ENCODE assay signal across 29 cellular contexts in the genomic region with DNA sequence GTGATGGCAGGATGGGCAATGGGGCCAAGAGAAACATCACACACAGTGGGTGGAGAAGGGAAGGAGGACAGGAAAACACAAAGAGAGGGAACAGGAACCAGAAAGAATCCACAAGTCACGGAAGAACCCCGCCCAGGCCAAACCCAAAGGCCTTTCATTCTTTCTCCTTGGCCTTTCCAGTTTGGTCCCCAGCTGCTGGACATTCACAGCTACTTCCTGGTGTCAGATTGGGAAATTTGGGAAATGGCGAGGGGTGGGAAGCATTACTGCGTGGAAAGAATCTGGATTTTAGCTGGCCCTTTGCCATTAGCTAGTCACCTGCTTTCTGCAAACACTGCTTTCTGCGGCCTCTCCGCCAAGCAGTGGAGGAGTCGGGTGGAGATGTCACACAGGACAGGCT.
A peak's percentile ranks its signal among the peaks of the same experiment; 100 is the strongest.
DNase-seq lines count a peak whose midpoint lies in the region; FAIRE-seq and TF ChIP-seq lines count a peak whose summit lies in the region.
"Had no signal": no experiment of that assay in that cellular context is flagged by ENCODE, and none has a peak within 500 bp of the region (broad histone marks: within the 10 kb centered on the region; RNA-seq: fewer than 3 reads in every experiment).

No MANE protein-coding gene starts in this region.

- H3K27me3 Mint-ChIP-seq in MCF 10A (ENCODE audit: insufficient read depth, unreplicated experiment): no peaks in the 10 kb centered on the region
- H3K27me3 Mint-ChIP-seq in brain: no peaks in the 10 kb centered on the region
- H3K27me3 Mint-ChIP-seq: activated CD4-positive, alpha-beta T cell treated with anti-CD3 and anti-CD28 coated beads, Interleukin-2, amount 10 ng/mL, durations not matched to agents 7 days and 5 days; activated naive CD8-positive, alpha-beta T cell treated with anti-CD3 and anti-CD28 coated beads, Interleukin-2, amount 50 U/mL, for 24 hours; CD8-positive, alpha-beta memory T cell; naive B cell had no signal

- intact Hi-C loops in MCF 10A (cut with micrococcal nuclease) (no loop called here), breast epithelium (cut with DNase I; ENCODE audit: low total_unique reads) (no loop called here), thyroid gland (cut with DNase I) (loop anchor here (5.0 kb wide), 1 partner anchor 211 kb away; no protein-coding TSS in a partner anchor)

- no peak for TF ChIP-seq POLR2A in breast epithelium (IDR thresholded peaks at IDR 0.05)
- TF ChIP-seq POLR2A in thyroid gland (IDR thresholded peaks at IDR 0.05): no peak

- H3K4me3 Mint-ChIP-seq in MCF 10A (ENCODE audit: unreplicated experiment) (no peak overlapping the region), brain (no peak overlapping the region)
- H3K4me3 Mint-ChIP-seq: activated CD4-positive, alpha-beta T cell treated with anti-CD3 and anti-CD28 coated beads, Interleukin-2, amount 10 ng/mL, durations not matched to agents 7 days and 5 days; activated naive CD8-positive, alpha-beta T cell treated with anti-CD3 and anti-CD28 coated beads, Interleukin-2, amount 50 U/mL, for 24 hours; activated T-cell treated with anti-CD3 and anti-CD28 coated beads, Interleukin-2, amount 50 U/mL, for 4 hours; CD8-positive, alpha-beta memory T cell; naive B cell had no signal

- H3K27ac ChIP-seq in breast epithelium: no peak overlapping the region
- no peak overlapping the region for H3K27ac ChIP-seq in keratinocyte (ENCODE audit: control insufficient read depth, insufficient read depth, low read length)
- H3K27ac ChIP-seq in thyroid gland: peak overlapping the region in 1 of 3 donors; percentile 12
- H3K27ac ChIP-seq: epithelial cell of prostate, foreskin keratinocyte, psoas muscle, testis, uterus had no signal

- dilution Hi-C loops in keratinocyte (cut with MboI; ENCODE audit: extremely low pct_ligation_motif_present, low sequenced_read_pairs): no loop called here

- H3K27ac Mint-ChIP-seq in MCF 10A (ENCODE audit: low read depth, unreplicated experiment): peak overlapping the region; percentile 77
- H3K27ac Mint-ChIP-seq in brain: peak overlapping the region in 3 of 5 experiments; percentile 9 to 49 (median 47)
- H3K27ac Mint-ChIP-seq: activated CD4-positive, alpha-beta T cell treated with anti-CD3 and anti-CD28 coated beads, Interleukin-2, amount 10 ng/mL, durations not matched to agents 7 days and 5 days; activated naive CD8-positive, alpha-beta T cell treated with anti-CD3 and anti-CD28 coated beads, Interleukin-2, amount 50 U/mL, for 24 hours had no signal

- no peak overlapping the region for H3K9ac ChIP-seq in keratinocyte (ENCODE audit: control insufficient read depth, extremely low read depth, insufficient read depth, low read length)

- no peak overlapping the region for H3K4me2 ChIP-seq in keratinocyte (ENCODE audit: control insufficient read depth, extremely low read depth, insufficient read depth, low read depth, low read length)

- H3K4me1 ChIP-seq in breast epithelium (no peaks in the 10 kb centered on the region), keratinocyte (ENCODE audit: control insufficient read depth, extremely low read depth, insufficient read depth, low read length) (peaks cover 20% of the 10 kb centered on the region), thyroid gland (peaks cover 0 to 4% of the 10 kb centered on the region in 2 donors)
- H3K4me1 ChIP-seq: psoas muscle, uterus had no signal

- H4K20me1 ChIP-seq in keratinocyte (ENCODE audit: control insufficient read depth, extremely low read depth, insufficient read depth, low read length): no peaks in the 10 kb centered on the region

- CTCF ChIA-PET in MCF 10A (lab: Yijun Ruan, JAX): interaction anchor here (0.7 to 4.6 kb wide), 4 partner anchors 22 to 209 kb away, joined by 3 to 22 read pairs (median 5); no protein-coding TSS in a partner anchor
- CTCF ChIA-PET in HEK293T (lab: Yijun Ruan, JAX): no interaction called here
- CTCF ChIA-PET in GM10248 (lab: Yijun Ruan, JAX): interaction anchor here (0.9 to 1.9 kb wide), 5 partner anchors 13 to 208 kb away, joined by 3 to 10 read pairs (median 4); partner anchors contain the start of gene UHRF2

- H3K9me3 ChIP-seq in breast epithelium (no peaks in the 10 kb centered on the region), keratinocyte (ENCODE audit: control insufficient read depth, low read depth, low read length) (no peaks in the 10 kb centered on the region), thyroid gland (no peaks in the 10 kb centered on the region)
- H3K9me3 ChIP-seq: BE2C, heart right ventricle, psoas muscle, testis, uterus had no signal

- no peaks in the 10 kb centered on the region for H3K79me2 ChIP-seq in keratinocyte (ENCODE audit: control insufficient read depth, insufficient read depth, low read length)

- TF ChIP-seq CTCF in MCF 10A (IDR thresholded peaks at IDR 0.05; ENCODE audit: unreplicated experiment): no peak
- TF ChIP-seq CTCF in breast epithelium (IDR thresholded peaks at IDR 0.05): no peak
- no peak for TF ChIP-seq CTCF in brain (conservative IDR thresholded peaks at IDR 0.05)
- TF ChIP-seq CTCF in keratinocyte (optimal IDR thresholded peaks at IDR 0.05 in 1 of 3, IDR thresholded peaks at IDR 0.05 in 1 of 3, conservative IDR thresholded peaks at IDR 0.05 in 1 of 3; ENCODE audit: extremely low read depth in 1 of 3, insufficient read depth in 2 of 3, low read length in 3 of 3): no peak
- TF ChIP-seq CTCF in thyroid gland (IDR thresholded peaks at IDR 0.05): no peak
- TF ChIP-seq CTCF in GM10248 (IDR thresholded peaks at IDR 0.05; ENCODE audit: control extremely low read depth, extremely low read depth, low read depth, missing control alignments): no peak

- 83 to 90% methylated on average over 7 of the region's 7 CpGs for WGBS in thyroid gland, 2 donors

- peak overlapping the region; percentile 56 for H2AFZ ChIP-seq in keratinocyte (ENCODE audit: control insufficient read depth, low read length)

- H3K27me3 ChIP-seq in breast epithelium (no peaks in the 10 kb centered on the region), keratinocyte (ENCODE audit: control insufficient read depth, extremely low read depth, insufficient read depth, low read length) (no peaks in the 10 kb centered on the region), thyroid gland (no peaks in the 10 kb centered on the region)
- H3K27me3 ChIP-seq: BE2C, foreskin keratinocyte, heart right ventricle, testis, uterus had no signal

- H3K36me3 Mint-ChIP-seq in MCF 10A (ENCODE audit: insufficient read depth, unreplicated experiment): no peaks in the 10 kb centered on the region
- H3K36me3 Mint-ChIP-seq in brain: peaks cover 29% of the 10 kb centered on the region
- H3K36me3 Mint-ChIP-seq: CD8-positive, alpha-beta memory T cell; naive B cell had no signal

- H3K36me3 ChIP-seq in breast epithelium (no peaks in the 10 kb centered on the region), keratinocyte (ENCODE audit: control insufficient read depth in 2 of 2, extremely low read depth in 1 of 2, insufficient read depth in 2 of 2, low read length in 2 of 2) (no peaks in the 10 kb centered on the region), thyroid gland (no peaks in the 10 kb centered on the region)
- H3K36me3 ChIP-seq: BE2C, heart right ventricle, uterus had no signal

- H3K4me1 Mint-ChIP-seq in MCF 10A (ENCODE audit: insufficient read depth, unreplicated experiment): peaks cover 16% of the 10 kb centered on the region
- H3K4me1 Mint-ChIP-seq in brain: peaks cover 36% of the 10 kb centered on the region
- H3K4me1 Mint-ChIP-seq: CD8-positive, alpha-beta memory T cell had no signal

- H3K4me3 ChIP-seq in breast epithelium (no peak overlapping the region), keratinocyte (ENCODE audit: control insufficient read depth in 2 of 3, extremely low read depth in 1 of 3, insufficient read depth in 2 of 3, low read depth in 1 of 3, low read length in 3 of 3) (no peak overlapping the region), thyroid gland (replicated peaks in 1 of 3) (no peak overlapping the region)
- H3K4me3 ChIP-seq: heart right ventricle, psoas muscle, testis, uterus had no signal

- POLR2A ChIA-PET in MCF 10A (lab: Yijun Ruan, JAX): interaction anchor here (1.1 kb wide), 1 partner anchor 11 kb away, joined by 3 read pairs; no protein-coding TSS in a partner anchor
- POLR2A ChIA-PET in HEK293T (lab: Yijun Ruan, JAX): no interaction called here
- POLR2A ChIA-PET in GM10248 (lab: Yijun Ruan, JAX): no interaction called here

- H3K9me3 Mint-ChIP-seq in MCF 10A (ENCODE audit: unreplicated experiment): no peaks in the 10 kb centered on the region
- H3K9me3 Mint-ChIP-seq in brain: no peaks in the 10 kb centered on the region
- H3K9me3 Mint-ChIP-seq: activated CD4-positive, alpha-beta T cell treated with anti-CD3 and anti-CD28 coated beads, Interleukin-2, amount 10 ng/mL, durations not matched to agents 7 days and 5 days; activated naive CD8-positive, alpha-beta T cell treated with anti-CD3 and anti-CD28 coated beads, Interleukin-2, amount 50 U/mL, for 24 hours; activated T-cell treated with anti-CD3 and anti-CD28 coated beads, Interleukin-2, amount 50 U/mL, for 4 hours; CD8-positive, alpha-beta memory T cell; naive B cell had no signal

- no peaks in the 10 kb centered on the region for H3K9me1 ChIP-seq in keratinocyte (ENCODE audit: control insufficient read depth, extremely low read depth, insufficient read depth, low read length)

- no peak for FAIRE-seq in keratinocyte (lab: Jason Lieb, UNC)
- FAIRE-seq: A204.1, HepG2 had no signal

- peak; percentile 49 for DNase-seq in MCF 10A (ENCODE audit: unreplicated experiment)
- no peak for DNase-seq in breast epithelium (ENCODE audit: low spot score in 2 of 2)
- no peak for DNase-seq in keratinocyte (ENCODE audit: low read depth, low spot score)
- DNase-seq in thyroid gland: peak; percentile 11 to 19
- no peak for DNase-seq in T-helper 2 cell
- no peak for DNase-seq in HEK293T (ENCODE audit: extremely low spot score)
- DNase-seq in GM10248 (ENCODE audit: extremely low spot score): no peak
- DNase-seq: activated CD4-positive, alpha-beta T cell treated with anti-CD3 and anti-CD28 coated beads, Interleukin-2, amount 10 ng/mL, durations not matched to agents 7 days and 5 days; activated naive CD8-positive, alpha-beta T cell treated with anti-CD3 and anti-CD28 coated beads, Interleukin-2, amount 50 U/mL, for 24 hours; activated T-cell treated with anti-CD3 and anti-CD28 coated beads, Interleukin-2, amount 50 U/mL, for 4 hours; BE2C; CD8-positive, alpha-beta memory T cell; effector CD4-positive, alpha-beta T cell; foreskin keratinocyte; GOT3; heart right ventricle; Kasumi-1; naive B cell; NCI-H1048; NCI-H1694 treated with DMSO at 0.1 percent for 48 hours; NCI-H524 treated with DMSO at 0.1 percent for 48 hours; psoas muscle; stimulated activated naive CD4-positive, alpha-beta T cell treated with Interleukin-2 at 50 U/mL for 16 hours; testis had no signal

- BruUV-seq in MCF 10A (replicated peaks; lab: Mats Ljungman, UMichigan): no TSS peak

TF ChIP-seq in HEK293T, 16 proteins besides CTCF, POLR2A, EP300 and RAD21:
- TF ChIP-seq FOXM1 (IDR thresholded peaks at IDR 0.05; ENCODE audit: borderline replicate concordance) (no peak), LEF1 (IDR thresholded peaks at IDR 0.05; ENCODE audit: borderline replicate concordance) (no peak), SP1 (IDR thresholded peaks at IDR 0.05) (no peak), L3MBTL2 (conservative IDR thresholded peaks at IDR 0.05) (no peak), BHLHE40 (IDR thresholded peaks at IDR 0.05; ENCODE audit: borderline replicate concordance) (no peak), CTBP1 (IDR thresholded peaks at IDR 0.05; ENCODE audit: borderline replicate concordance) (no peak)

Comparison
In these comparisons a context has a peak if more than half of its experiments do, and no peak if none do; other contexts are left out.
1. DNase-seq: peak in MCF 10A (single experiment) and thyroid gland (2 of 2); none in breast epithelium (0 of 2), keratinocyte (single experiment), T-helper 2 cell (0 of 5), HEK293T (single experiment) and GM10248 (single experiment).